25 cellular contexts compared by ENCODE assay signal in the genomic region with DNA sequence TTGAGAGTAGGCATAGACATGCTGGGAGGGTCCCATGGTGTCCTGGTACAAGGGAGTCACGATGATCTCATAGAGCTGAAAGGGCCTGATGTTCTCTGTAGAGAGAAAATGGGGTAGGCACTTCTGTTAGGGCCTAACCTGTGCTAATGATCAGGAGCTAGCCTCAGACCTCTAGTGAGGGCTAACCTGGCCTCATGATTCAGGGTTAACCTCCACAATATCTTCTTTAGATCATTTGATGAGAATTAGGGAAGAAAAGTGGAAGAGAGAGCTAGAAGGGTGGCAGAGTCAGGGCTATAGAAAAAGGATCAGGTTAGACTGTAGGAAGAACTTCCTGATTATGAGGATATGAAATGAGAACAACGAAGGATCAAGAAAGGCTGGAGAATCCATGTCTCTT. TPM values are rescaled to one million over a fixed set of nuclear protein-coding genes. Genes with fewer than 3 reads are reported as not detected.
DNase-seq lines count a peak whose midpoint lies in the region; ATAC-seq, FAIRE-seq and TF ChIP-seq lines count a peak whose summit lies in the region.
"Had no signal": no experiment of that assay in that cellular context is flagged by ENCODE, and none has a peak within 500 bp of the region (broad histone marks: within the 10 kb centered on the region; RNA-seq: fewer than 3 reads in every experiment).

No MANE protein-coding gene starts in this region.

- CTCF ChIA-PET in activated naive CD4-positive, alpha-beta T cell treated with anti-CD3 and anti-CD28 coated beads, Interleukin-2, amount 10 ng/mL, durations not matched to agents 7 days and 5 days (lab: Charles Lee) = interaction anchor here (1.2 kb wide), 1 partner anchor 47 kb away, joined by 4 read pairs; no protein-coding TSS in a partner anchor

- H3K4me1 ChIP-seq in mesenchymal stem cell (ENCODE audit: control insufficient read depth, insufficient read depth, low read depth, low read length) (peaks cover 3% of the 10 kb centered on the region), osteoblast (ENCODE audit: insufficient read depth, low read length) (peaks cover 6% of the 10 kb centered on the region)

- H3K36me3 ChIP-seq in bronchial epithelial cell (ENCODE audit: control insufficient read depth, insufficient read depth, low read length) (no peaks in the 10 kb centered on the region), mesenchymal stem cell (ENCODE audit: control insufficient read depth in 1 of 2, insufficient read depth in 2 of 2, low read depth in 1 of 2, low read length in 2 of 2) (no peaks in the 10 kb centered on the region), osteoblast (ENCODE audit: insufficient read depth, low read length) (no peaks in the 10 kb centered on the region)

- H3K79me2 ChIP-seq in osteoblast (ENCODE audit: insufficient read depth, low read length) = no peaks in the 10 kb centered on the region

- no peaks in the 10 kb centered on the region for H3K9me3 Mint-ChIP-seq in immature natural killer cell
- no peaks in the 10 kb centered on the region for H3K9me3 Mint-ChIP-seq in activated naive CD4-positive, alpha-beta T cell treated with anti-CD3 and anti-CD28 coated beads, Interleukin-2, amount 10 ng/mL, durations not matched to agents 7 days and 5 days
- H3K9me3 Mint-ChIP-seq: CD4-positive, CD25-positive, alpha-beta regulatory T cell; CD8-positive, alpha-beta T cell had no signal

- peak overlapping the region; percentile 21 for H3K27ac Mint-ChIP-seq in T-helper 17 cell
- no peak overlapping the region for H3K27ac Mint-ChIP-seq in immature natural killer cell
- no peak overlapping the region for H3K27ac Mint-ChIP-seq in activated naive CD4-positive, alpha-beta T cell treated with anti-CD3 and anti-CD28 coated beads, Interleukin-2, amount 10 ng/mL, durations not matched to agents 7 days and 5 days
- H3K27ac Mint-ChIP-seq: CD8-positive, alpha-beta T cell had no signal

- H3K4me1 Mint-ChIP-seq in T-helper 17 cell = peaks cover 4% of the 10 kb centered on the region
- H3K4me1 Mint-ChIP-seq in immature natural killer cell = peaks cover 9 to 12% of the 10 kb centered on the region in 2 donors
- H3K4me1 Mint-ChIP-seq in activated naive CD4-positive, alpha-beta T cell treated with anti-CD3 and anti-CD28 coated beads, Interleukin-2, amount 10 ng/mL, durations not matched to agents 7 days and 5 days = peaks cover 24% of the 10 kb centered on the region

- no peaks in the 10 kb centered on the region for H3K27me3 ChIP-seq in bronchial epithelial cell (ENCODE audit: control insufficient read depth, insufficient read depth, low read length)
- peaks cover 11 to 13% of the 10 kb centered on the region in 2 experiments for H3K27me3 ChIP-seq in mesenchymal stem cell (ENCODE audit: control insufficient read depth in 1 of 2, insufficient read depth in 1 of 2, low read length in 2 of 2)
- H3K27me3 ChIP-seq in osteoblast (ENCODE audit: insufficient read depth, low read length) = no peaks in the 10 kb centered on the region

- no peaks in the 10 kb centered on the region for H3K36me3 Mint-ChIP-seq in T-helper 17 cell (ENCODE audit: low read depth)
- H3K36me3 Mint-ChIP-seq in immature natural killer cell = no peaks in the 10 kb centered on the region
- peaks cover 7% of the 10 kb centered on the region for H3K36me3 Mint-ChIP-seq in activated naive CD4-positive, alpha-beta T cell treated with anti-CD3 and anti-CD28 coated beads, Interleukin-2, amount 10 ng/mL, durations not matched to agents 7 days and 5 days
- H3K36me3 Mint-ChIP-seq: CD4-positive, CD25-positive, alpha-beta regulatory T cell had no signal

- no peak overlapping the region for H2AFZ ChIP-seq in mesenchymal stem cell (ENCODE audit: low read depth, low read length)
- H2AFZ ChIP-seq in osteoblast (ENCODE audit: low read length) = no peak overlapping the region
- H2AFZ ChIP-seq: GM23248 had no signal

- H3K27ac ChIP-seq in mesenchymal stem cell (ENCODE audit: low read length, poor library complexity, severe bottlenecking) (no peak overlapping the region), osteoblast (ENCODE audit: low read depth, low read length) (no peak overlapping the region), caudate nucleus (ENCODE audit: low read depth, low read length) (no peak overlapping the region)
- H3K27ac ChIP-seq: GM23248 had no signal

- no peak for ATAC-seq in T-helper 17 cell
- no peak for ATAC-seq in Right ventricle myocardium inferior
- ATAC-seq: CD8-positive, alpha-beta T cell; GM12878 had no signal

- H3K4me2 ChIP-seq in mesenchymal stem cell (ENCODE audit: low read length, poor library complexity, severe bottlenecking) = no peak overlapping the region
- H3K4me2 ChIP-seq in osteoblast (ENCODE audit: insufficient read depth, low read length) = no peak overlapping the region

- no peak overlapping the region for H2BK12ac ChIP-seq in mesenchymal stem cell (ENCODE audit: low read length in 2 of 2)

- intact Hi-C loops in Right ventricle myocardium inferior (cut with DNase I) = no loop called here

- no peak overlapping the region for H3K4me3 ChIP-seq in bronchial epithelial cell (ENCODE audit: low read depth, low read length)
- no peak overlapping the region for H3K4me3 ChIP-seq in mesenchymal stem cell (ENCODE audit: insufficient read depth in 1 of 2, low read depth in 1 of 2, low read length in 2 of 2)
- H3K4me3 ChIP-seq in osteoblast (ENCODE audit: insufficient read depth, low read length) = no peak overlapping the region
- H3K4me3 ChIP-seq: GM12878, GM23248 had no signal

- no peak overlapping the region for H2BK5ac ChIP-seq in mesenchymal stem cell (ENCODE audit: low read depth, low read length, poor library complexity, severe bottlenecking)

- peak overlapping the region; percentile 15 for H2BK15ac ChIP-seq in mesenchymal stem cell (ENCODE audit: low read depth, poor library complexity, severe bottlenecking)

- no peaks in the 10 kb centered on the region for H4K20me1 ChIP-seq in osteoblast (ENCODE audit: insufficient read depth, low read length)

- H3K9me3 ChIP-seq in T-helper 17 cell (ENCODE audit: control insufficient read depth, low read length, poor library complexity, severe bottlenecking) (no peaks in the 10 kb centered on the region), mesenchymal stem cell (ENCODE audit: control insufficient read depth, low read length) (no peaks in the 10 kb centered on the region), osteoblast (ENCODE audit: low read depth, low read length) (no peaks in the 10 kb centered on the region)

- H4K8ac ChIP-seq in mesenchymal stem cell (ENCODE audit: low read length) = no peak overlapping the region

- H3K4me3 Mint-ChIP-seq in T-helper 17 cell = no peak overlapping the region
- H3K4me3 Mint-ChIP-seq in immature natural killer cell = no peak overlapping the region
- H3K4me3 Mint-ChIP-seq in activated naive CD4-positive, alpha-beta T cell treated with anti-CD3 and anti-CD28 coated beads, Interleukin-2, amount 10 ng/mL, durations not matched to agents 7 days and 5 days = no peak overlapping the region
- H3K4me3 Mint-ChIP-seq: CD4-positive, CD25-positive, alpha-beta regulatory T cell; CD8-positive, alpha-beta T cell had no signal

- DNase-seq in T-helper 17 cell (no peak), bronchial epithelial cell (ENCODE audit: low read depth) (no peak), mesenchymal stem cell (no peak), osteoblast (ENCODE audit: insufficient read length, low spot score, missing footprints) (peak; percentile 71), caudate nucleus (lab: John Stamatoyannopoulos, UW) (no peak), Right ventricle myocardium inferior (ENCODE audit: missing footprints) (no peak), immature natural killer cell (no peak)
- no peak for DNase-seq in activated naive CD4-positive, alpha-beta T cell treated with anti-CD3 and anti-CD28 coated beads, Interleukin-2, amount 10 ng/mL, durations not matched to agents 7 days and 5 days
- DNase-seq: C1 segment of cervical spinal cord; CD4-positive, CD25-positive, alpha-beta regulatory T cell; CD8-positive, alpha-beta T cell; DMS 273 treated with DMSO at 0.1 percent for 48 hours; DMS79; EL; GDM1; GM23248; H7; HCEC 1CT had no signal

- peak; percentile 43 for FAIRE-seq in bronchial epithelial cell (lab: Jason Lieb, UNC)
- FAIRE-seq: D721Med, GM12878, GM19239, H1 had no signal

- no peak overlapping the region for H2AK5ac ChIP-seq in mesenchymal stem cell (ENCODE audit: low read length, severe bottlenecking)

- H3K23ac ChIP-seq in mesenchymal stem cell (ENCODE audit: low read length in 2 of 2) = no peak overlapping the region

- H3K18ac ChIP-seq in mesenchymal stem cell (ENCODE audit: low read depth in 1 of 2, low read length in 2 of 2) = no peak overlapping the region

- H3K14ac ChIP-seq in mesenchymal stem cell (ENCODE audit: low read length in 2 of 2) = no peak overlapping the region

- no peak overlapping the region for H4K91ac ChIP-seq in mesenchymal stem cell (ENCODE audit: low read length)

- H3K4ac ChIP-seq in mesenchymal stem cell (ENCODE audit: low read depth in 1 of 2, low read length in 2 of 2) = no peak overlapping the region

- no peaks in the 10 kb centered on the region for H3K27me3 Mint-ChIP-seq in T-helper 17 cell
- H3K27me3 Mint-ChIP-seq in immature natural killer cell (ENCODE audit: low read depth in 3 of 3) = peaks cover 0 to 2% (median 2%) of the 10 kb centered on the region in 3 donors
- H3K27me3 Mint-ChIP-seq in activated naive CD4-positive, alpha-beta T cell treated with anti-CD3 and anti-CD28 coated beads, Interleukin-2, amount 10 ng/mL, durations not matched to agents 7 days and 5 days = peaks cover 4% of the 10 kb centered on the region
- H3K27me3 Mint-ChIP-seq: CD4-positive, CD25-positive, alpha-beta regulatory T cell had no signal

- H2BK120ac ChIP-seq in mesenchymal stem cell (ENCODE audit: low read depth, low read length) = no peak overlapping the region

- 73% methylated on average over 1 of the region's 2 CpGs for WGBS in mesenchymal stem cell

- TF ChIP-seq CTCF in bronchial epithelial cell (IDR thresholded peaks at IDR 0.05; ENCODE audit: insufficient read depth, low read length, severe bottlenecking) (no peak), osteoblast (IDR thresholded peaks at IDR 0.05; ENCODE audit: extremely low read depth, low read depth, low read length) (no peak)

- H3K9ac ChIP-seq in mesenchymal stem cell (ENCODE audit: low read length) = no peak overlapping the region
- H3K9ac ChIP-seq: GM23248 had no signal

- no peaks in the 10 kb centered on the region for H3K79me1 ChIP-seq in mesenchymal stem cell (replicated peaks; ENCODE audit: low read length, poor library complexity, severe bottlenecking)

RNA-seq across cellular contexts. Expression of gene MRPS15, which starts 5.0 kb away (rescaled TPM):
- total RNA-seq in T-helper 17 cell (10 to 100 TPM; 31.4 to 37.5 TPM), bronchial epithelial cell (64.5 and 81.0 TPM in 2 replicates), osteoblast (77.1 and 77.2 TPM in 2 replicates), Right ventricle myocardium inferior (114 TPM)
- polyA plus RNA-seq in mesenchymal stem cell (2013, experiment 1 of 2) = 129 TPM
- polyA plus RNA-seq in mesenchymal stem cell (2013, experiment 2 of 2) = 133 TPM
- 100 to 1,000 TPM in 1 of 3 donors, 10 to 100 TPM in 2; 59.8 to 106 (median 63.8) TPM for polyA plus RNA-seq in immature natural killer cell

RNA-seq across cellular contexts. Expression of gene CSF3R, which starts 13.6 kb away (rescaled TPM):
- total RNA-seq in T-helper 17 cell = 10 to 100 TPM in 1 of 2 donors, 1 to 10 TPM in 1; 2.9 to 13.0 TPM
- 0.79 TPM in 1 of 2 replicates, not detected in the other for total RNA-seq in bronchial epithelial cell
- polyA plus RNA-seq in mesenchymal stem cell (2013, experiment 1 of 2) = 0.08 TPM
- 0.11 TPM for polyA plus RNA-seq in mesenchymal stem cell (2013, experiment 2 of 2)
- total RNA-seq in osteoblast = not detected in 2 replicates
- total RNA-seq in Right ventricle myocardium inferior = 5.8 TPM
- 1 to 10 TPM in 2 of 3 donors, under 1 TPM in 1; 0.91 to 3.1 (median 2.0) TPM for polyA plus RNA-seq in immature natural killer cell
- total RNA-seq: A172, A673, GM23248, H1 had no signal
- polyA plus RNA-seq: BJ, GM12878, GM23248, H1 had no signal

RNA-seq across cellular contexts. Expression of gene OSCP1, which starts 18.9 kb away (rescaled TPM):
- total RNA-seq in T-helper 17 cell = under 1 TPM in 1 of 2 donors, not detected in 1; 0.99 TPM
- total RNA-seq in bronchial epithelial cell = 3.7 and 8.8 TPM in 2 replicates
- polyA plus RNA-seq in mesenchymal stem cell (2013, experiment 1 of 2) = 5.3 TPM
- 4.7 TPM for polyA plus RNA-seq in mesenchymal stem cell (2013, experiment 2 of 2)
- 14.5 and 15.6 TPM in 2 replicates for total RNA-seq in osteoblast
- 5.3 TPM for total RNA-seq in Right ventricle myocardium inferior
- polyA plus RNA-seq in immature natural killer cell = 1 to 10 TPM in 1 of 3 donors, not detected in 2; 2.7 TPM
- total RNA-seq: CD4-positive, CD25-positive, alpha-beta regulatory T cell had no signal
